In genomic region chr12:109946913-109947312, GRCh38 we compare ENCODE assay signal across 9 cellular contexts. TPM values are rescaled to one million over a fixed set of nuclear protein-coding genes. Genes with fewer than 3 reads are reported as not detected.
A peak's percentile ranks its signal among the peaks of the same experiment; 100 is the strongest.
DNase-seq lines count a peak whose midpoint lies in the region; ATAC-seq and TF ChIP-seq lines count a peak whose summit lies in the region.
"Had no signal": no experiment of that assay in that cellular context is flagged by ENCODE, and none has a peak within 500 bp of the region (broad histone marks: within the 10 kb centered on the region; RNA-seq: fewer than 3 reads in every experiment).

No MANE protein-coding gene starts in this region.

- H3K9me3 ChIP-seq in esophagus muscularis mucosa (no peaks in the 10 kb centered on the region), neutrophil (no peaks in the 10 kb centered on the region), PC-9 (ENCODE audit: insufficient read depth, low read depth) (no peaks in the 10 kb centered on the region)

- H3K27ac Mint-ChIP-seq in CD14-positive monocyte (peak overlapping the region; percentile 81 to 93 (median 91)), T-cell (peak overlapping the region; percentile 76 to 84)

- intact Hi-C loops in CD14-positive monocyte (cut with micrococcal nuclease), result no loop called here
- intact Hi-C loops in esophagus muscularis mucosa (cut with DNase I), result no loop called here
- intact Hi-C loops in PC-9 (cut with micrococcal nuclease; ENCODE audit: unreplicated experiment), result no loop called here
- intact Hi-C loops in lower leg skin (cut with DNase I; ENCODE audit: low total_unique reads), result no loop called here

- CTCF ChIA-PET in T-cell (lab: Charles Lee) (interaction anchor here in 1 of 2 donors (1.8 kb wide), 1 partner anchor 101 kb away, joined by 4 read pairs; no protein-coding TSS in a partner anchor), PC-9 (lab: Charles Lee) (no interaction called here)

- H3K36me3 ChIP-seq in esophagus muscularis mucosa, result peaks cover under 1 to 66% (median 32%) of the 10 kb centered on the region in 4 donors
- peaks cover 100% of the 10 kb centered on the region for H3K36me3 ChIP-seq in neutrophil
- peaks cover 27% of the 10 kb centered on the region for H3K36me3 ChIP-seq in PC-9 (ENCODE audit: low read depth)

- no peak for ATAC-seq in T-cell (replicated peaks in 1 of 4)
- no peak for ATAC-seq in HG03025 (IDR thresholded peaks at IDR 0.05; ENCODE audit: low FRiP score, unreplicated experiment)

- H3K27ac ChIP-seq in esophagus muscularis mucosa (replicated peaks in 1 of 4) (peak overlapping the region; percentile 71 to 81 (median 73)), neutrophil (peak overlapping the region; percentile 71), PC-9 (no peak overlapping the region)

- H3K9me2 ChIP-seq in PC-9 (ENCODE audit: insufficient read depth), result no peaks in the 10 kb centered on the region

- WGBS in esophagus muscularis mucosa, result 88% methylated on average over 9 of the region's 9 CpGs
- WGBS in lower leg skin, 2 donors, result 90 to 92% methylated on average over 9 of the region's 9 CpGs

- peaks cover 16% of the 10 kb centered on the region for H3F3A ChIP-seq in PC-9 (ENCODE audit: insufficient read depth, low read depth)

- H3K79me2 ChIP-seq in PC-9 (ENCODE audit: low read depth), result no peaks in the 10 kb centered on the region

- no peak overlapping the region for H3K4me2 ChIP-seq in PC-9

- no TSS peak for BruUV-seq in PC-9 (replicated peaks; lab: Mats Ljungman, UMichigan)

- H3K4me3 Mint-ChIP-seq in CD14-positive monocyte, result peak overlapping the region; percentile 20 to 46
- H3K4me3 Mint-ChIP-seq in T-cell, result peak overlapping the region in 2 of 3 donors; percentile 36 to 63

- TF ChIP-seq CTCF in CD14-positive monocyte (IDR thresholded peaks at IDR 0.05), result no peak
- TF ChIP-seq CTCF in esophagus muscularis mucosa (IDR thresholded peaks at IDR 0.05), result no peak
- TF ChIP-seq CTCF in neutrophil (IDR thresholded peaks at IDR 0.05), result no peak
- TF ChIP-seq CTCF in PC-9 (conservative IDR thresholded peaks at IDR 0.05), result no peak
- no peak for TF ChIP-seq CTCF in lower leg skin (IDR thresholded peaks at IDR 0.05)

- H3K4me1 Mint-ChIP-seq in CD14-positive monocyte (peaks cover 34% of the 10 kb centered on the region), T-cell (peaks cover 32 to 33% (median 32%) of the 10 kb centered on the region in 3 donors)

- DNase-seq in CD14-positive monocyte (ENCODE audit: low spot score), result no peak
- no peak for DNase-seq in T-cell
- DNase-seq in esophagus muscularis mucosa (ENCODE audit: extremely low spot score), result no peak
- DNase-seq in PC-9, result no peak
- no peak for DNase-seq in glomerular visceral epithelial cell (ENCODE audit: extremely low spot score)
- DNase-seq in lower leg skin (ENCODE audit: low spot score in 2 of 2), result no peak
- DNase-seq: NCI-H774 had no signal

- H3K27me3 Mint-ChIP-seq in CD14-positive monocyte (ENCODE audit: low read depth in 3 of 3) (peaks cover 0 to 3% (median 2%) of the 10 kb centered on the region in 3 donors), T-cell (no peaks in the 10 kb centered on the region)

- H3K9me3 Mint-ChIP-seq in CD14-positive monocyte, result no peaks in the 10 kb centered on the region
- H3K9me3 Mint-ChIP-seq in T-cell, result no peaks in the 10 kb centered on the region

- H3K4me1 ChIP-seq in esophagus muscularis mucosa (peaks cover 48 to 72% (median 64%) of the 10 kb centered on the region in 4 donors), neutrophil (ENCODE audit: control insufficient read depth in 1 of 2, insufficient read depth in 1 of 2, low read depth in 1 of 2, low read length in 1 of 2) (peaks cover 13% of the 10 kb centered on the region in 2 experiments), PC-9 (replicated peaks; ENCODE audit: insufficient read depth) (peaks cover 21% of the 10 kb centered on the region)

- H4K20me1 ChIP-seq in PC-9 (ENCODE audit: insufficient read depth), result no peaks in the 10 kb centered on the region

- no peak for TF ChIP-seq EP300 in esophagus muscularis mucosa (IDR thresholded peaks at IDR 0.05)

- no peak for TF ChIP-seq POLR2A in esophagus muscularis mucosa (IDR thresholded peaks at IDR 0.05; ENCODE audit: low read depth)
- no peak for TF ChIP-seq POLR2A in lower leg skin (IDR thresholded peaks at IDR 0.05)

- no peak overlapping the region for H2AFZ ChIP-seq in PC-9

- H3K27me3 ChIP-seq in esophagus muscularis mucosa (no peaks in the 10 kb centered on the region), neutrophil (no peaks in the 10 kb centered on the region), PC-9 (ENCODE audit: insufficient read depth, low read depth) (no peaks in the 10 kb centered on the region)

- POLR2A ChIA-PET in T-cell (lab: Charles Lee), result interaction anchor here in 1 of 2 donors (0.7 kb wide), 1 partner anchor 47 kb away, joined by 8 read pairs; no protein-coding TSS in a partner anchor
- POLR2A ChIA-PET in PC-9 (lab: Charles Lee; ENCODE audit: unreplicated experiment), result no interaction called here

- no peak overlapping the region for H3K4me3 ChIP-seq in esophagus muscularis mucosa
- no peak overlapping the region for H3K4me3 ChIP-seq in neutrophil (ENCODE audit: low read depth in 1 of 2, low read length in 1 of 2)
- no peak overlapping the region for H3K4me3 ChIP-seq in PC-9
- no peak overlapping the region for H3K4me3 ChIP-seq in lower leg skin (ENCODE audit: low read depth, poor library complexity, severe bottlenecking)

- peaks cover 71 to 92% of the 10 kb centered on the region in 2 donors for H3K36me3 Mint-ChIP-seq in CD14-positive monocyte
- H3K36me3 Mint-ChIP-seq in T-cell, result peaks cover 52% of the 10 kb centered on the region

RNA-seq across cellular contexts. Expression of gene TCHP, which starts 46.8 kb away (rescaled TPM):
- 1 to 10 TPM; 2.6 to 7.3 TPM for polyA plus RNA-seq in CD14-positive monocyte
- 10 to 100 TPM; 25.9 to 41.5 (median 37.3) TPM for total RNA-seq in T-cell
- total RNA-seq in esophagus muscularis mucosa, result 10 to 100 TPM; 17.1 to 31.6 (median 21.0) TPM
- total RNA-seq in PC-9 (2021), result 17.6 and 19.2 TPM in 2 replicates
- 10 to 100 TPM; 28.3 to 61.5 (median 36.3) TPM for total RNA-seq in lower leg skin

RNA-seq across cellular contexts. Expression of gene GIT2, which starts 49.3 kb away (rescaled TPM):
- polyA plus RNA-seq in CD14-positive monocyte, result 10 to 100 TPM; 75.8 to 98.8 TPM
- total RNA-seq in T-cell (100 to 1,000 TPM in 4 of 5 donors, 10 to 100 TPM in 1; 96.7 to 132 (median 108) TPM), esophagus muscularis mucosa (10 to 100 TPM; 28.7 to 46.5 (median 36.2) TPM), PC-9 (2021) (27.2 and 36.7 TPM in 2 replicates), lower leg skin (10 to 100 TPM; 25.2 to 31.8 (median 28.5) TPM)

RNA-seq across cellular contexts. Expression of gene ANKRD13A, which starts 52.3 kb away (rescaled TPM):
- 10 to 100 TPM; 42.8 to 46.8 TPM for polyA plus RNA-seq in CD14-positive monocyte
- total RNA-seq in T-cell, result 10 to 100 TPM; 63.8 to 87.0 (median 76.8) TPM
- total RNA-seq in esophagus muscularis mucosa, result 100 to 1,000 TPM in 2 of 4 donors, 10 to 100 TPM in 2; 91.3 to 165 (median 124) TPM
- 61.8 and 66.9 TPM in 2 replicates for total RNA-seq in PC-9 (2021)
- total RNA-seq in lower leg skin, result 100 to 1,000 TPM in 3 of 4 donors, 10 to 100 TPM in 1; 97.7 to 184 (median 143) TPM
